8 cellular contexts compared by ENCODE assay signal in genomic region chr14:60093088-60093487, GRCh38. TPM values are rescaled to one million over a fixed set of nuclear protein-coding genes. Genes with fewer than 3 reads are reported as not detected.
A peak's percentile ranks its signal among the peaks of the same experiment; 100 is the strongest.
DNase-seq lines count a peak whose midpoint lies in the region; ATAC-seq and TF ChIP-seq lines count a peak whose summit lies in the region.

No MANE protein-coding gene starts in this region.

- H3K9me3 ChIP-seq in transverse colon: no peaks in the 10 kb centered on the region

- H3K4me1 ChIP-seq in transverse colon: peaks cover 19 to 41% (median 23%) of the 10 kb centered on the region in 4 donors

- peak overlapping the region; percentile 87 for H3K4me3 Mint-ChIP-seq in activated T-cell treated with anti-CD3 and anti-CD28 coated beads, Interleukin-2, amount 50 U/mL, for 4 hours
- peak overlapping the region; percentile 97 for H3K4me3 Mint-ChIP-seq in activated naive CD8-positive, alpha-beta T cell treated with anti-CD3 and anti-CD28 coated beads, Interleukin-2, amount 50 U/mL, for 24 hours

- no peaks in the 10 kb centered on the region for H3K36me3 ChIP-seq in transverse colon

- intact Hi-C loops in transverse colon (cut with DNase I; ENCODE audit: low total_unique reads): loop anchor here (10.0 kb wide), 1 partner anchor 72 kb away; the partner anchor contains the start of gene DHRS7

- no peaks in the 10 kb centered on the region for H3K9me3 Mint-ChIP-seq in activated T-cell treated with anti-CD3 and anti-CD28 coated beads, Interleukin-2, amount 50 U/mL, for 4 hours
- H3K9me3 Mint-ChIP-seq in activated naive CD8-positive, alpha-beta T cell treated with anti-CD3 and anti-CD28 coated beads, Interleukin-2, amount 50 U/mL, for 24 hours: no peaks in the 10 kb centered on the region

- in situ Hi-C loops in transverse colon (cut with MboI; ENCODE audit: low pct_ligation_motif_present in 1 of 4, low pct_unique_long_range_greater_than_20kb in 1 of 4, low sequenced_read_pairs in 3 of 4): no loop called here

- H3K4me3 ChIP-seq in transverse colon: peak overlapping the region; percentile 61 to 79 (median 71)

- H3K36me3 Mint-ChIP-seq in activated T-cell treated with anti-CD3 and anti-CD28 coated beads, Interleukin-2, amount 50 U/mL, for 4 hours (ENCODE audit: insufficient read depth): peaks cover 15% of the 10 kb centered on the region
- H3K36me3 Mint-ChIP-seq in activated naive CD8-positive, alpha-beta T cell treated with anti-CD3 and anti-CD28 coated beads, Interleukin-2, amount 50 U/mL, for 24 hours (ENCODE audit: low read depth): peaks cover 21% of the 10 kb centered on the region

- 13 to 14% methylated on average over 2 to 3 of the region's 3 CpGs for WGBS in transverse colon (ENCODE audit: low coverage in 1 of 2), 2 donors

- H3K27me3 Mint-ChIP-seq in activated T-cell treated with anti-CD3 and anti-CD28 coated beads, Interleukin-2, amount 50 U/mL, for 4 hours (ENCODE audit: low read depth): no peaks in the 10 kb centered on the region
- H3K27me3 Mint-ChIP-seq in activated naive CD8-positive, alpha-beta T cell treated with anti-CD3 and anti-CD28 coated beads, Interleukin-2, amount 50 U/mL, for 24 hours: peaks cover 2% of the 10 kb centered on the region

- no peak for ATAC-seq in activated T-cell treated with anti-CD3 and anti-CD28 coated beads, Interleukin-2, amount 50 U/mL, for 4 hours
- no peak for ATAC-seq in activated naive CD8-positive, alpha-beta T cell treated with anti-CD3 and anti-CD28 coated beads, Interleukin-2, amount 50 U/mL, for 24 hours
- no peak for ATAC-seq in HG03025 (IDR thresholded peaks at IDR 0.05; ENCODE audit: low FRiP score, unreplicated experiment)

- TF ChIP-seq POLR2A in transverse colon (IDR thresholded peaks at IDR 0.05): no peak

- no peak for TF ChIP-seq EP300 in transverse colon (IDR thresholded peaks at IDR 0.05; ENCODE audit: low read depth)

- H3K27me3 ChIP-seq in layer of hippocampus (ENCODE audit: control insufficient read depth, insufficient read depth, low read length): no peaks in the 10 kb centered on the region
- H3K27me3 ChIP-seq in transverse colon: no peaks in the 10 kb centered on the region

- H3K27ac Mint-ChIP-seq in activated naive CD8-positive, alpha-beta T cell treated with anti-CD3 and anti-CD28 coated beads, Interleukin-2, amount 50 U/mL, for 24 hours: peak overlapping the region; percentile 95

- TF ChIP-seq CTCF in transverse colon (IDR thresholded peaks at IDR 0.05): no peak

- DNase-seq in activated T-cell treated with anti-CD3 and anti-CD28 coated beads, Interleukin-2, amount 50 U/mL, for 4 hours: no peak
- DNase-seq in activated T-cell treated with anti-CD3 and anti-CD28 coated beads for 4 hours: no peak
- no peak for DNase-seq in activated naive CD8-positive, alpha-beta T cell treated with anti-CD3 and anti-CD28 coated beads, Interleukin-2, amount 50 U/mL, for 24 hours
- no peak for DNase-seq in transverse colon
- DNase-seq in NCI-H748 treated with DMSO at 0.1 percent for 48 hours (lab: John Stamatoyannopoulos, UW): no peak
- no peak for DNase-seq in caudate nucleus (lab: John Stamatoyannopoulos, UW)

- H3K27ac ChIP-seq in layer of hippocampus (ENCODE audit: low read depth, low read length) (peak overlapping the region; percentile 99), transverse colon (peak overlapping the region; percentile 96 to 99 (median 98)), caudate nucleus (ENCODE audit: low read depth, low read length) (no peak overlapping the region)

- peaks cover 39% of the 10 kb centered on the region for H3K4me1 Mint-ChIP-seq in activated T-cell treated with anti-CD3 and anti-CD28 coated beads, Interleukin-2, amount 50 U/mL, for 4 hours (ENCODE audit: low read depth)
- H3K4me1 Mint-ChIP-seq in activated naive CD8-positive, alpha-beta T cell treated with anti-CD3 and anti-CD28 coated beads, Interleukin-2, amount 50 U/mL, for 24 hours: peaks cover 44% of the 10 kb centered on the region

RNA-seq across cellular contexts. Expression of gene PCNX4, which starts 1.4 kb away (rescaled TPM):
- total RNA-seq in activated T-cell treated with anti-CD3 and anti-CD28 coated beads, Interleukin-2, amount 50 U/mL, for 4 hours: 10 to 100 TPM; 43.3 to 45.5 (median 44.1) TPM
- 100 to 1,000 TPM in 1 of 4 donors, 10 to 100 TPM in 3; 32.9 to 118 (median 54.8) TPM for total RNA-seq in transverse colon
